Comparison of ENCODE assay signal across 23 cellular contexts in the genomic region with DNA sequence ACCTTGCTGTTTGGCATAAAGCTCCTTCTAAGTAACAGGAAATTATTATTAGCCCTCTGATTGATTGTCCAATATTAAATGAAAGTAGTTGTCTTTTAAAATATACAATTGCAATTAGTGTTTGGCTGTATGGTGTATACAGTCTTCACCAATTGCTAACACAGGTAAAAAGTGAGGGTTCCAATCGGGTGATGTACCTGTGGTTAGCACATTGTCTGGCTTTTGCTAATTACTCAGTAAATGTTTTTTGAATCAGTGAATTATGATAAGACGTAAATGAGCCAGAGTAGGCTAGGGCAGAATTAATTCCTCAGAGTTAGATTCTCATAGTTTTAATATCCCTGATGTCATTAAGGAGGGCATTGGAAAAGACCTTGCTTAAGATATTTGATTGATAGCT.
A peak's percentile ranks its signal among the peaks of the same experiment; 100 is the strongest.
DNase-seq lines count a peak whose midpoint lies in the region; ATAC-seq and TF ChIP-seq lines count a peak whose summit lies in the region.
"Had no signal": no experiment of that assay in that cellular context is flagged by ENCODE, and none has a peak within 500 bp of the region (broad histone marks: within the 10 kb centered on the region; RNA-seq: fewer than 3 reads in every experiment).

No MANE protein-coding gene starts in this region.

- peak overlapping the region; percentile 81 for H3K27ac Mint-ChIP-seq in activated CD8-positive, alpha-beta memory T cell treated with anti-CD3 and anti-CD28 coated beads, Interleukin-2, amount 10 ng/mL, durations not matched to agents 7 days and 5 days
- peak overlapping the region; percentile 62 for H3K27ac Mint-ChIP-seq in CD4-positive, alpha-beta T cell
- peak overlapping the region; percentile 87 for H3K27ac Mint-ChIP-seq in activated naive CD8-positive, alpha-beta T cell treated with anti-CD3 and anti-CD28 coated beads, Interleukin-2, amount 10 ng/mL, durations not matched to agents 7 days and 5 days

- H3K27ac ChIP-seq in CD4-positive, alpha-beta T cell (ENCODE audit: low read depth, low read length) = no peak overlapping the region
- H3K27ac ChIP-seq in KOPT-K1 (ENCODE audit: low read depth, low read length, poor library complexity, severe bottlenecking) = peak overlapping the region; percentile 84
- H3K27ac ChIP-seq: C4-2B, GM23248 had no signal

- TF ChIP-seq CTCF in CD4-positive, alpha-beta T cell (IDR thresholded peaks at IDR 0.05) = no peak

- intact Hi-C loops in CD4-positive, alpha-beta T cell (cut with DNase I, micrococcal nuclease) = no loop called here

- CTCF ChIA-PET in activated CD8-positive, alpha-beta memory T cell treated with anti-CD3 and anti-CD28 coated beads, Interleukin-2, amount 10 ng/mL, durations not matched to agents 7 days and 5 days (lab: Charles Lee) = no interaction called here
- CTCF ChIA-PET in CD4-positive, alpha-beta T cell (lab: Charles Lee) = no interaction called here

- H3K9me3 Mint-ChIP-seq in activated CD8-positive, alpha-beta memory T cell treated with anti-CD3 and anti-CD28 coated beads, Interleukin-2, amount 10 ng/mL, durations not matched to agents 7 days and 5 days (ENCODE audit: low read depth) = no peaks in the 10 kb centered on the region
- H3K9me3 Mint-ChIP-seq in CD4-positive, alpha-beta T cell = no peaks in the 10 kb centered on the region
- H3K9me3 Mint-ChIP-seq in activated naive CD8-positive, alpha-beta T cell treated with anti-CD3 and anti-CD28 coated beads, Interleukin-2, amount 10 ng/mL, durations not matched to agents 7 days and 5 days = peaks cover 13% of the 10 kb centered on the region

- POLR2A ChIA-PET in CD4-positive, alpha-beta T cell (lab: Charles Lee) = no interaction called here
- POLR2A ChIA-PET in activated naive CD8-positive, alpha-beta T cell treated with anti-CD3 and anti-CD28 coated beads, Interleukin-2, amount 10 ng/mL, durations not matched to agents 7 days and 5 days (lab: Charles Lee) = no interaction called here

- no peaks in the 10 kb centered on the region for H3K36me3 ChIP-seq in KOPT-K1 (ENCODE audit: insufficient read depth, low read length)
- H3K36me3 ChIP-seq: HAP-1 had no signal

- H3K9me3 ChIP-seq in CD4-positive, alpha-beta T cell (ENCODE audit: control insufficient read depth, low read length) = no peaks in the 10 kb centered on the region
- no peaks in the 10 kb centered on the region for H3K9me3 ChIP-seq in KOPT-K1 (ENCODE audit: insufficient read depth, low read length, poor library complexity, severe bottlenecking)
- H3K9me3 ChIP-seq: HAP-1 had no signal

- no peak overlapping the region for H3K4me3 Mint-ChIP-seq in activated CD8-positive, alpha-beta memory T cell treated with anti-CD3 and anti-CD28 coated beads, Interleukin-2, amount 10 ng/mL, durations not matched to agents 7 days and 5 days
- H3K4me3 Mint-ChIP-seq in CD4-positive, alpha-beta T cell = peak overlapping the region; percentile 34
- H3K4me3 Mint-ChIP-seq in activated naive CD8-positive, alpha-beta T cell treated with anti-CD3 and anti-CD28 coated beads, Interleukin-2, amount 10 ng/mL, durations not matched to agents 7 days and 5 days = peak overlapping the region; percentile 39

- peaks cover 12% of the 10 kb centered on the region for H3K36me3 Mint-ChIP-seq in activated CD8-positive, alpha-beta memory T cell treated with anti-CD3 and anti-CD28 coated beads, Interleukin-2, amount 10 ng/mL, durations not matched to agents 7 days and 5 days
- H3K36me3 Mint-ChIP-seq in CD4-positive, alpha-beta T cell (ENCODE audit: low read depth) = no peaks in the 10 kb centered on the region
- H3K36me3 Mint-ChIP-seq in activated naive CD8-positive, alpha-beta T cell treated with anti-CD3 and anti-CD28 coated beads, Interleukin-2, amount 10 ng/mL, durations not matched to agents 7 days and 5 days = peaks cover 40% of the 10 kb centered on the region

- no peaks in the 10 kb centered on the region for H3K27me3 ChIP-seq in CD4-positive, alpha-beta T cell (ENCODE audit: control insufficient read depth, insufficient read depth, low read length)

- H3K4me1 Mint-ChIP-seq in activated CD8-positive, alpha-beta memory T cell treated with anti-CD3 and anti-CD28 coated beads, Interleukin-2, amount 10 ng/mL, durations not matched to agents 7 days and 5 days = peaks cover 46% of the 10 kb centered on the region
- H3K4me1 Mint-ChIP-seq in CD4-positive, alpha-beta T cell (ENCODE audit: low read depth) = peaks cover 37% of the 10 kb centered on the region
- peaks cover 52% of the 10 kb centered on the region for H3K4me1 Mint-ChIP-seq in activated naive CD8-positive, alpha-beta T cell treated with anti-CD3 and anti-CD28 coated beads, Interleukin-2, amount 10 ng/mL, durations not matched to agents 7 days and 5 days

- ATAC-seq in activated CD8-positive, alpha-beta memory T cell treated with anti-CD3 and anti-CD28 coated beads, Interleukin-2, amount 10 ng/mL, durations not matched to agents 7 days and 5 days = no peak
- ATAC-seq in CD4-positive, alpha-beta T cell (ENCODE audit: poor library complexity) = no peak
- ATAC-seq in activated naive CD8-positive, alpha-beta T cell treated with anti-CD3 and anti-CD28 coated beads, Interleukin-2, amount 10 ng/mL, durations not matched to agents 7 days and 5 days (ENCODE audit: low read depth) = no peak
- ATAC-seq in GM18517 (IDR thresholded peaks at IDR 0.05; ENCODE audit: unreplicated experiment) = no peak
- ATAC-seq: PC-3 had no signal

- DNase-seq in activated CD8-positive, alpha-beta memory T cell treated with anti-CD3 and anti-CD28 coated beads, Interleukin-2, amount 10 ng/mL, durations not matched to agents 7 days and 5 days = no peak
- no peak for DNase-seq in activated CD8-positive, alpha-beta memory T cell treated with anti-CD3 and anti-CD28 coated beads, Interleukin-2, amount 50 U/mL, for 4 hours
- no peak for DNase-seq in CD4-positive, alpha-beta T cell
- DNase-seq in activated naive CD8-positive, alpha-beta T cell treated with anti-CD3 and anti-CD28 coated beads, Interleukin-2, amount 10 ng/mL, durations not matched to agents 7 days and 5 days = no peak
- DNase-seq in medulla oblongata (ENCODE audit: extremely low spot score) (no peak), NCI-H774 (lab: John Stamatoyannopoulos, UW) (no peak)
- DNase-seq: AML-193, COR-L47, DMS 273 treated with DMSO at 0.1 percent for 48 hours, GM23248, IMR-90, Karpas-422, NCI-H1417 treated with DMSO at 0.1 percent for 48 hours, NCI-H1930, NCI-H345, NCI-H524 treated with DMSO at 0.1 percent for 48 hours, PC-3, RPMI8226, SHP77 treated with DMSO at 0.1 percent for 48 hours had no signal

- H3K27me3 Mint-ChIP-seq in activated CD8-positive, alpha-beta memory T cell treated with anti-CD3 and anti-CD28 coated beads, Interleukin-2, amount 10 ng/mL, durations not matched to agents 7 days and 5 days = no peaks in the 10 kb centered on the region
- H3K27me3 Mint-ChIP-seq in CD4-positive, alpha-beta T cell = no peaks in the 10 kb centered on the region
- H3K27me3 Mint-ChIP-seq in activated naive CD8-positive, alpha-beta T cell treated with anti-CD3 and anti-CD28 coated beads, Interleukin-2, amount 10 ng/mL, durations not matched to agents 7 days and 5 days = no peaks in the 10 kb centered on the region
